In genomic region chr16:85209526-85210121, GRCh38 we compare ENCODE assay signal across 16 cellular contexts.
DNase-seq lines count a peak whose midpoint lies in the region; ATAC-seq and TF ChIP-seq lines count a peak whose summit lies in the region.
"Had no signal": no experiment of that assay in that cellular context is flagged by ENCODE, and none has a peak within 500 bp of the region (broad histone marks: within the 10 kb centered on the region; RNA-seq: fewer than 3 reads in every experiment).

No MANE protein-coding gene starts in this region.

- H3K27me3 Mint-ChIP-seq in endodermal cell (ENCODE audit: insufficient read depth) (no peaks in the 10 kb centered on the region), nephron (ENCODE audit: low read depth) (no peaks in the 10 kb centered on the region), type B pancreatic cell (peaks cover 3% of the 10 kb centered on the region)

- peaks cover 6% of the 10 kb centered on the region for H3K4me1 Mint-ChIP-seq in endodermal cell
- peaks cover 52% of the 10 kb centered on the region for H3K4me1 Mint-ChIP-seq in nephron
- H3K4me1 Mint-ChIP-seq in type B pancreatic cell (ENCODE audit: unreplicated experiment): peaks cover 34% of the 10 kb centered on the region

- peak; percentile 86 for DNase-seq in Right ventricle myocardium inferior (ENCODE audit: missing footprints)
- no peak for DNase-seq in cardiac septum (ENCODE audit: low spot score)
- DNase-seq in endodermal cell: no peak
- no peak for DNase-seq in type B pancreatic cell (ENCODE audit: extremely low spot score, unreplicated experiment)
- no peak for DNase-seq in GM19240 (ENCODE audit: insufficient read length, low spot score)
- no peak for DNase-seq in activated CD8-positive, alpha-beta memory T cell treated with anti-CD3 and anti-CD28 coated beads, Interleukin-2, amount 50 U/mL, for 4 hours
- DNase-seq in SIG-M5 (lab: John Stamatoyannopoulos, UW): no peak
- DNase-seq: activated CD4-positive, alpha-beta T cell treated with anti-CD3 and anti-CD28 coated beads for 48 hours; GF-D8; NCI-H187 treated with DMSO at 0.1 percent for 48 hours; NK-92 treated with Interleukin-12 subunit alpha and Interleukin-12 subunit beta, amount 100 ng/mL, for 24 hours had no signal

- no peak overlapping the region for H3K4me3 ChIP-seq in endodermal cell (ENCODE audit: low read length)
- H3K4me3 ChIP-seq: BLaER1 treated with 17β-estradiol and CSF1 and Interleukin-3, amounts not matched to agents 10 nM and 100 nM; vagina had no signal

- H3K4me3 Mint-ChIP-seq in endodermal cell: no peak overlapping the region
- H3K4me3 Mint-ChIP-seq in nephron: peak overlapping the region in 1 of 3 experiments; percentile 28
- no peak overlapping the region for H3K4me3 Mint-ChIP-seq in type B pancreatic cell

- H3K36me3 ChIP-seq in endodermal cell (ENCODE audit: control insufficient read depth, insufficient read depth, low read length): no peaks in the 10 kb centered on the region
- H3K36me3 ChIP-seq: BLaER1 treated with 17β-estradiol and CSF1 and Interleukin-3, amounts not matched to agents 10 nM and 100 nM; vagina had no signal

- H3K9ac ChIP-seq in endodermal cell (ENCODE audit: extremely low read depth, low read length, poor library complexity, severe bottlenecking): no peak overlapping the region
- H3K9ac ChIP-seq: BLaER1 treated with 17β-estradiol and CSF1 and Interleukin-3, amounts not matched to agents 10 nM and 100 nM; KMS-11 had no signal

- no peaks in the 10 kb centered on the region for H3K9me3 Mint-ChIP-seq in endodermal cell
- H3K9me3 Mint-ChIP-seq in nephron: no peaks in the 10 kb centered on the region
- H3K9me3 Mint-ChIP-seq in type B pancreatic cell: no peaks in the 10 kb centered on the region

- no peaks in the 10 kb centered on the region for H3K4me1 ChIP-seq in endodermal cell (ENCODE audit: control insufficient read depth, insufficient read depth, low read length)

- peak; percentile 43 for ATAC-seq in Right ventricle myocardium inferior

- intact Hi-C loops in Right ventricle myocardium inferior (cut with DNase I): loop anchor here (5.0 kb wide), 1 partner anchor 37 kb away; no protein-coding TSS in a partner anchor
- intact Hi-C loops in cardiac septum (cut with DNase I): no loop called here

- H3K9me3 ChIP-seq in endodermal cell (ENCODE audit: control insufficient read depth, low read length): no peaks in the 10 kb centered on the region
- H3K9me3 ChIP-seq: vagina had no signal

- 76 to 81% methylated on average over 7 to 17 of the region's 17 CpGs for WGBS in endodermal cell (ENCODE audit: insufficient coverage in 1 of 2, insufficient read length in 1 of 2), 2 experiments

- no peaks in the 10 kb centered on the region for H3K27me3 ChIP-seq in endodermal cell (ENCODE audit: control insufficient read depth, insufficient read depth, low read length, poor library complexity, severe bottlenecking)
- H3K27me3 ChIP-seq: BLaER1 treated with 17β-estradiol and CSF1 and Interleukin-3, amounts not matched to agents 10 nM and 100 nM; vagina had no signal

- H3K36me3 Mint-ChIP-seq in endodermal cell (ENCODE audit: low read depth) (no peaks in the 10 kb centered on the region), nephron (ENCODE audit: low read depth) (no peaks in the 10 kb centered on the region), type B pancreatic cell (peaks cover 4% of the 10 kb centered on the region)

- TF ChIP-seq CTCF in endodermal cell (conservative IDR thresholded peaks at IDR 0.05) (peak; percentile 54), nephron (IDR thresholded peaks at IDR 0.05; ENCODE audit: unreplicated experiment in 3 of 3) (no peak), type B pancreatic cell (conservative IDR thresholded peaks at IDR 0.05) (peak; percentile 39)

- H3K27ac ChIP-seq in endodermal cell (ENCODE audit: low read depth, low read length): no peak overlapping the region
- H3K27ac ChIP-seq: BLaER1 treated with 17β-estradiol and CSF1 and Interleukin-3, amounts not matched to agents 10 nM and 100 nM; KMS-11; RWPE1; vagina had no signal

- H3K27ac Mint-ChIP-seq in endodermal cell (no peak overlapping the region), nephron (peak overlapping the region; percentile 51 to 69 (median 60)), type B pancreatic cell (no peak overlapping the region)

Comparison
In these comparisons a context has a peak if more than half of its experiments do, and no peak if none do; other contexts are left out.
1. H3K27ac Mint-ChIP-seq: peak in nephron (3 of 3); none in endodermal cell (single experiment) and type B pancreatic cell (single experiment).
2. CTCF ChIP-seq: peak in endodermal cell (single experiment) and type B pancreatic cell (single experiment); none in nephron (0 of 3).